ENCODE assay signal across 1 cellular context in genomic region chr3:139660269-139660668, GRCh38.
TF ChIP-seq lines count a peak whose summit lies in the region.

No MANE protein-coding gene starts in this region.

TF ChIP-seq in A549, 52 proteins besides CTCF, POLR2A, EP300 and RAD21:
- TF ChIP-seq REST (IDR thresholded peaks at IDR 0.05) (no peak), MAFK (IDR thresholded peaks at IDR 0.05; ENCODE audit: partially characterized antibody) (peak; percentile 22)
